Comparison of ENCODE assay signal across 25 cellular contexts in genomic region chr6:14786008-14786407, GRCh38.
"Had no signal": no experiment of that assay in that cellular context is flagged by ENCODE, and none has a peak within 500 bp of the region (broad histone marks: within the 10 kb centered on the region; RNA-seq: fewer than 3 reads in every experiment).

No MANE protein-coding gene starts in this region.

- H3K27me3 Mint-ChIP-seq: activated B cell treated with CpG ODN at 0.5 μM for 24 hours; activated CD4-positive, alpha-beta T cell treated with anti-CD3 and anti-CD28 coated beads, Interleukin-2, amount 10 ng/mL, durations not matched to agents 24 days and 14 days; activated CD8-positive, alpha-beta memory T cell treated with anti-CD3 and anti-CD28 coated beads, Interleukin-2, amount 10 ng/mL, durations not matched to agents 7 days and 5 days; activated naive CD4-positive, alpha-beta T cell treated with anti-CD3 and anti-CD28 coated beads, Interleukin-2, amount 10 ng/mL, durations not matched to agents 7 days and 5 days; activated naive CD8-positive, alpha-beta T cell treated with anti-CD3 and anti-CD28 coated beads for 36 hours; activated T-cell treated with anti-CD3 and anti-CD28 coated beads, Interleukin-2, amount 50 U/mL, for 24 hours had no signal

- ATAC-seq: activated CD8-positive, alpha-beta memory T cell treated with anti-CD3 and anti-CD28 coated beads, Interleukin-2, amount 10 ng/mL, durations not matched to agents 7 days and 5 days had no signal

- H3K36me3 Mint-ChIP-seq: activated naive CD8-positive, alpha-beta T cell treated with anti-CD3 and anti-CD28 coated beads for 36 hours had no signal

- H3K4me3 Mint-ChIP-seq: activated B cell treated with CpG ODN at 0.5 μM for 24 hours; activated CD4-positive, alpha-beta T cell treated with anti-CD3 and anti-CD28 coated beads, Interleukin-2, amount 10 ng/mL, durations not matched to agents 24 days and 14 days; activated CD8-positive, alpha-beta memory T cell treated with anti-CD3 and anti-CD28 coated beads, Interleukin-2, amount 10 ng/mL, durations not matched to agents 7 days and 5 days; activated naive CD4-positive, alpha-beta T cell treated with anti-CD3 and anti-CD28 coated beads, Interleukin-2, amount 10 ng/mL, durations not matched to agents 7 days and 5 days; activated naive CD8-positive, alpha-beta T cell treated with anti-CD3 and anti-CD28 coated beads for 36 hours; activated T-cell treated with anti-CD3 and anti-CD28 coated beads, Interleukin-2, amount 50 U/mL, for 24 hours; activated T-helper 1 cell treated with anti-CD3 and anti-CD28 coated beads, Interleukin-12 subunit alpha, Interleukin-12 subunit beta, Interleukin-2, Interleukin-4 antibody, amounts not matched to agents 30 ng/mL and 10 ng/mL and 1 ng/mL, durations not matched to agents 14 hours and 24 hours and 36 hours; T-helper 1 cell treated with Interleukin-12 subunit alpha and Interleukin-12 subunit beta and Interleukin-4 antibody, amounts not matched to agents 30 μg/mL and 1 μg/mL, for 36 hours had no signal

- H3K4me1 ChIP-seq: Peyer's patch had no signal

- H3K27me3 ChIP-seq: brain microvascular endothelial cell, cardiac muscle cell, Peyer's patch, SJSA1 had no signal

- H3K36me3 ChIP-seq: brain microvascular endothelial cell, cardiac muscle cell, Peyer's patch, SJSA1 had no signal

- H3K27ac Mint-ChIP-seq: activated B cell treated with CpG ODN at 0.5 μM for 24 hours; activated CD4-positive, alpha-beta T cell treated with anti-CD3 and anti-CD28 coated beads, Interleukin-2, amount 10 ng/mL, durations not matched to agents 24 days and 14 days; activated CD8-positive, alpha-beta memory T cell treated with anti-CD3 and anti-CD28 coated beads, Interleukin-2, amount 10 ng/mL, durations not matched to agents 7 days and 5 days; activated naive CD8-positive, alpha-beta T cell treated with anti-CD3 and anti-CD28 coated beads for 36 hours; T-helper 1 cell treated with Interleukin-12 subunit alpha and Interleukin-12 subunit beta and Interleukin-4 antibody, amounts not matched to agents 30 μg/mL and 1 μg/mL, for 36 hours had no signal

- H3K9me3 Mint-ChIP-seq: T-helper 1 cell treated with Interleukin-12 subunit alpha and Interleukin-12 subunit beta and Interleukin-4 antibody, amounts not matched to agents 30 μg/mL and 1 μg/mL, for 36 hours had no signal

- H3K27ac ChIP-seq: brain microvascular endothelial cell, cardiac muscle cell, Peyer's patch, SJSA1 had no signal

- DNase-seq: activated B cell treated with CpG ODN at 0.5 μM for 24 hours; activated CD4-positive, alpha-beta T cell treated with anti-CD3 and anti-CD28 coated beads for 1 hour; activated CD4-positive, alpha-beta T cell treated with anti-CD3 and anti-CD28 coated beads, Interleukin-2, amount 10 ng/mL, durations not matched to agents 24 days and 14 days; activated CD4-positive, alpha-beta T cell treated with anti-CD3 and anti-CD28 coated beads, Interleukin-2, amount 50 U/mL, for 48 hours; activated CD8-positive, alpha-beta memory T cell treated with anti-CD3 and anti-CD28 coated beads, Interleukin-2, amount 10 ng/mL, durations not matched to agents 7 days and 5 days; activated gamma-delta T cell treated with Interleukin-2 at 50 U/mL for 16 hours; activated naive CD4-positive, alpha-beta T cell treated with anti-CD3 and anti-CD28 coated beads, Interleukin-2, amount 10 ng/mL, durations not matched to agents 7 days and 5 days; activated naive CD8-positive, alpha-beta T cell treated with anti-CD3 and anti-CD28 coated beads for 36 hours; activated T-cell treated with anti-CD3 and anti-CD28 coated beads, Interleukin-2, amount 50 U/mL, for 24 hours; brain microvascular endothelial cell; NCI-H1092; NCI-H1417; NCI-H1930; NCI-H2171; NCI-H226; NCI-H526; NCI-H82; NK-92 treated with Interleukin-12 subunit alpha and Interleukin-12 subunit beta, amount 100 ng/mL, for 24 hours; OCI-M1; Peyer's patch; SHP77 had no signal

- H3K9me3 ChIP-seq: Peyer's patch, SJSA1 had no signal

- H3K4me3 ChIP-seq: cardiac muscle cell, Peyer's patch, SJSA1 had no signal
